In the genomic region with DNA sequence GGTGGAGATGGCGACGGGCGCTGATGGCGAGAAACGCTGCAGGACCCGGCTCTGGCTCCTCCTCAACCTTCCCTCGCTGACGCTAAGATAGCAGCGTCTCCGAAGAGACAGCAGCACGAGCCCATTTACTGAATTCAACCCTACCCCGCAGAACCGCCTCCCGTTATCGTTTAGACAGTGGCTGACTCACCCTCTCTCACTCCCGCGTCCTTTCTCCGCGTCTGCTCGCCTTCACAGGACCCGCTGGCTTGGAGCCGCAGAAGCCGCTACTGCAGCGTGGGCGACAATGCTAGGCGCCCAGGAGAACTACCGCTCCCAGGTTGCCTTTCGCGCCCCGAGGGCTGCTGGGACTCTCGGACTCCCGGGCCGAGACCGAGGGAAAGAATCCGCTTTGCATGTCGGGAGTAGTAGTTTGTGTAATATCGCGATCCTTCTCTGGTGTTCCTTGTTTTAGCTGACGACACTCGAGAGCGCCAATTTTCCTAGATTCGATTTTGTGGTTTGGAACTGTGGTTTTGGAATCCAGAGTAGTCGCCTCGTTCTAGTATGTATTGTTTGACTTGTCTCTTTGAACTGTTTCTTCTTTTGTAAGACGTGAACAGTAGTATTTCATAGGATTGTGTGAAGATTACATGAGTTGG, we compare ENCODE assay signal across 1 cellular context.
TF ChIP-seq lines count a peak whose summit lies in the region.

A gene with protein sequence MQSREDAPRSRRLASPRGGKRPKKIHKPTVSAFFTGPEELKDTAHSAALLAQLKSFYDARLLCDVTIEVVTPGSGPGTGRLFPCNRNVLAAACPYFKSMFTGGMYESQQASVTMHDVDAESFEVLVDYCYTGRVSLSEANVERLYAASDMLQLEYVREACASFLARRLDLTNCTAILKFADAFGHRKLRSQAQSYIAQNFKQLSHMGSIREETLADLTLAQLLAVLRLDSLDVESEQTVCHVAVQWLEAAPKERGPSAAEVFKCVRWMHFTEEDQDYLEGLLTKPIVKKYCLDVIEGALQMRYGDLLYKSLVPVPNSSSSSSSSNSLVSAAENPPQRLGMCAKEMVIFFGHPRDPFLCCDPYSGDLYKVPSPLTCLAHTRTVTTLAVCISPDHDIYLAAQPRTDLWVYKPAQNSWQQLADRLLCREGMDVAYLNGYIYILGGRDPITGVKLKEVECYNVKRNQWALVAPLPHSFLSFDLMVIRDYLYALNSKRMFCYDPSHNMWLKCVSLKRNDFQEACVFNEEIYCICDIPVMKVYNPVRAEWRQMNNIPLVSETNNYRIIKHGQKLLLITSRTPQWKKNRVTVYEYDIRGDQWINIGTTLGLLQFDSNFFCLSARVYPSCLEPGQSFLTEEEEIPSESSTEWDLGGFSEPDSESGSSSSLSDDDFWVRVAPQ (minus strand): TSS at position 291 of the 641 bp plus-strand sequence. CDS start 291 bp downstream, outside the sequence.

TF ChIP-seq in H1, 55 proteins besides CTCF, POLR2A, EP300 and RAD21 (continued from another document):
- TF ChIP-seq, protein P1, sequence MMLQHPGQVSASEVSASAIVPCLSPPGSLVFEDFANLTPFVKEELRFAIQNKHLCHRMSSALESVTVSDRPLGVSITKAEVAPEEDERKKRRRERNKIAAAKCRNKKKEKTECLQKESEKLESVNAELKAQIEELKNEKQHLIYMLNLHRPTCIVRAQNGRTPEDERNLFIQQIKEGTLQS (IDR thresholded peaks at IDR 0.05; ENCODE audit: insufficient read depth, low read depth, low read length): peak; percentile 79
- TF ChIP-seq RBBP5 (IDR thresholded peaks at IDR 0.05; ENCODE audit: borderline replicate concordance, low read depth, low read length) (0 out of 2 replicates have a peak, but pooled peaks have one; percentile 56), ASH2L (IDR thresholded peaks at IDR 0.05; ENCODE audit: low read length) (peak; percentile 68), JUND (IDR thresholded peaks at IDR 0.05; ENCODE audit: low read length) (peak; percentile 35; the same call in 1 of the 2 replicates), NRF1 (IDR thresholded peaks at IDR 0.05; ENCODE audit: low read depth, low read length) (no peak), HDAC2 (IDR thresholded peaks at IDR 0.05; ENCODE audit: borderline replicate concordance in 1 of 2, low read depth in 2 of 2, low read length in 2 of 2) (no peak), RXRA (IDR thresholded peaks at IDR 0.05; ENCODE audit: insufficient read depth, low read depth, low read length) (no peak), SP1 (IDR thresholded peaks at IDR 0.05; ENCODE audit: low read depth, low read length) (peak; percentile 64), CBX5 (IDR thresholded peaks at IDR 0.05; ENCODE audit: low read depth, low read length) (no peak), TAF7 (optimal IDR thresholded peaks at IDR 0.05; ENCODE audit: borderline replicate concordance, low read depth, low read length) (peak; percentile 57), KDM4A (IDR thresholded peaks at IDR 0.05; ENCODE audit: low read depth, low read length, severe bottlenecking) (peak; percentile 96), EZH2 (IDR thresholded peaks at IDR 0.05; ENCODE audit: low read depth, low read length, severe bottlenecking) (no peak), PHF8 (conservative IDR thresholded peaks at IDR 0.05; ENCODE audit: low read depth, low read length) (peak; percentile 72), SP4 (IDR thresholded peaks at IDR 0.05; ENCODE audit: low read length) (no peak), CREB1 (IDR thresholded peaks at IDR 0.05) (peak; percentile 94), SIN3A (conservative IDR thresholded peaks at IDR 0.05 in 1 of 2, IDR thresholded peaks at IDR 0.05 in 1 of 2; ENCODE audit: low read depth in 1 of 2, low read length in 2 of 2) (peak in 1 of 2 experiments; percentile 83; a peak in 2 of 4 replicates), YY1 (IDR thresholded peaks at IDR 0.05; ENCODE audit: low read depth, low read length) (peak; percentile 19; the same call in 1 of the 2 replicates), KDM5A (IDR thresholded peaks at IDR 0.05; ENCODE audit: low read length) (peak; percentile 8; the same call in 1 of the 2 replicates), EGR1 (IDR thresholded peaks at IDR 0.05; ENCODE audit: borderline replicate concordance, low read depth, low read length) (peak; percentile 92; the same call in 1 of the 2 replicates), POLR2AphosphoS5 (IDR thresholded peaks at IDR 0.05; ENCODE audit: low read depth, low read length) (peak; percentile 80), CHD2 (IDR thresholded peaks at IDR 0.05; ENCODE audit: low read length) (peak; percentile 98), TCF12 (IDR thresholded peaks at IDR 0.05; ENCODE audit: low read depth, low read length) (peak; percentile 54; the same call in 1 of the 2 replicates), BRCA1 (IDR thresholded peaks at IDR 0.05; ENCODE audit: low read depth, low read length) (peak; percentile 86), TBP (IDR thresholded peaks at IDR 0.05; ENCODE audit: low read depth, low read length) (peak; percentile 79), BACH1 (IDR thresholded peaks at IDR 0.05; ENCODE audit: low read length) (peak; percentile 32; the same call in 1 of the 2 replicates), TAF1 (IDR thresholded peaks at IDR 0.05; ENCODE audit: low read depth, low read length) (peak; percentile 88)
- TF ChIP-seq, protein P2, sequence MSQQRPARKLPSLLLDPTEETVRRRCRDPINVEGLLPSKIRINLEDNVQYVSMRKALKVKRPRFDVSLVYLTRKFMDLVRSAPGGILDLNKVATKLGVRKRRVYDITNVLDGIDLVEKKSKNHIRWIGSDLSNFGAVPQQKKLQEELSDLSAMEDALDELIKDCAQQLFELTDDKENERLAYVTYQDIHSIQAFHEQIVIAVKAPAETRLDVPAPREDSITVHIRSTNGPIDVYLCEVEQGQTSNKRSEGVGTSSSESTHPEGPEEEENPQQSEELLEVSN (IDR thresholded peaks at IDR 0.05): no peak; the same call in 1 of the 2 replicates
- TF ChIP-seq, protein P3, sequence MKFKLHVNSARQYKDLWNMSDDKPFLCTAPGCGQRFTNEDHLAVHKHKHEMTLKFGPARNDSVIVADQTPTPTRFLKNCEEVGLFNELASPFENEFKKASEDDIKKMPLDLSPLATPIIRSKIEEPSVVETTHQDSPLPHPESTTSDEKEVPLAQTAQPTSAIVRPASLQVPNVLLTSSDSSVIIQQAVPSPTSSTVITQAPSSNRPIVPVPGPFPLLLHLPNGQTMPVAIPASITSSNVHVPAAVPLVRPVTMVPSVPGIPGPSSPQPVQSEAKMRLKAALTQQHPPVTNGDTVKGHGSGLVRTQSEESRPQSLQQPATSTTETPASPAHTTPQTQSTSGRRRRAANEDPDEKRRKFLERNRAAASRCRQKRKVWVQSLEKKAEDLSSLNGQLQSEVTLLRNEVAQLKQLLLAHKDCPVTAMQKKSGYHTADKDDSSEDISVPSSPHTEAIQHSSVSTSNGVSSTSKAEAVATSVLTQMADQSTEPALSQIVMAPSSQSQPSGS (IDR thresholded peaks at IDR 0.05; ENCODE audit: low read length): peak; percentile 80; the same call in 1 of the 2 replicates
- TF ChIP-seq, protein P4, sequence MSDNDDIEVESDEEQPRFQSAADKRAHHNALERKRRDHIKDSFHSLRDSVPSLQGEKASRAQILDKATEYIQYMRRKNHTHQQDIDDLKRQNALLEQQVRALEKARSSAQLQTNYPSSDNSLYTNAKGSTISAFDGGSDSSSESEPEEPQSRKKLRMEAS (IDR thresholded peaks at IDR 0.05): peak; percentile 72
TF ChIP-seq in H1: peak in this region for 24.
